In the genomic region with DNA sequence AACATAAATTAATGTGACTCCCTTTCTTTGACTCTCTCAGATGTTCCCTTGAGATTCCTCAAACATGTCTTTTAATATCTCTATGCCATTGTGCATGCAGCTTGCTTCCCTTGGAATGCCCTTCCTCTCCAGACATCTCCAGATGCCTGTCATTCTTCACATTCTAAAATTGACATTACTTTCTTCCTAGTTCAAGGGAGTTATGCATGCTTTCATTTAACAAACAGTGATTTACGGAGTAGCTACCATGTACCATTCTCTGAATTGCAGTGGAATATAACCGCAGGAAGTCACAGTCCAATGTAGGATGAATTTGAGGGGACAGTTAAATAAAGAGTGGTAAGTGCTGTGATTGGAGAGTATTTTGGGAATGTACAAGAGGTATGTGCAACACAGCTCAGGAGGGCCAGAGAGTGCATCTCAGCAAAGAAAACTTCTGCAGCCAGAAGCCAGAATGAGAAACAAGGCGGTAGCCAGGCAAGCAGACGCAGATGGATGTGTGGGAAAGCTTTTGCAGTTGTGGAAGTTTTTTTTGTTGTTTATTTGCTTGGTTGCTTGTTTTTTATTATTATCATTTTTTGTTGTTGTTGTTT, we compare ENCODE assay signal across 1 cellular context.
TF ChIP-seq lines count a peak whose summit lies in the region.

No MANE protein-coding gene starts in this region.

TF ChIP-seq in GM23338, 12 proteins besides CTCF, POLR2A, EP300 and RAD21 (continued from another document):
- TF ChIP-seq, protein P1, sequence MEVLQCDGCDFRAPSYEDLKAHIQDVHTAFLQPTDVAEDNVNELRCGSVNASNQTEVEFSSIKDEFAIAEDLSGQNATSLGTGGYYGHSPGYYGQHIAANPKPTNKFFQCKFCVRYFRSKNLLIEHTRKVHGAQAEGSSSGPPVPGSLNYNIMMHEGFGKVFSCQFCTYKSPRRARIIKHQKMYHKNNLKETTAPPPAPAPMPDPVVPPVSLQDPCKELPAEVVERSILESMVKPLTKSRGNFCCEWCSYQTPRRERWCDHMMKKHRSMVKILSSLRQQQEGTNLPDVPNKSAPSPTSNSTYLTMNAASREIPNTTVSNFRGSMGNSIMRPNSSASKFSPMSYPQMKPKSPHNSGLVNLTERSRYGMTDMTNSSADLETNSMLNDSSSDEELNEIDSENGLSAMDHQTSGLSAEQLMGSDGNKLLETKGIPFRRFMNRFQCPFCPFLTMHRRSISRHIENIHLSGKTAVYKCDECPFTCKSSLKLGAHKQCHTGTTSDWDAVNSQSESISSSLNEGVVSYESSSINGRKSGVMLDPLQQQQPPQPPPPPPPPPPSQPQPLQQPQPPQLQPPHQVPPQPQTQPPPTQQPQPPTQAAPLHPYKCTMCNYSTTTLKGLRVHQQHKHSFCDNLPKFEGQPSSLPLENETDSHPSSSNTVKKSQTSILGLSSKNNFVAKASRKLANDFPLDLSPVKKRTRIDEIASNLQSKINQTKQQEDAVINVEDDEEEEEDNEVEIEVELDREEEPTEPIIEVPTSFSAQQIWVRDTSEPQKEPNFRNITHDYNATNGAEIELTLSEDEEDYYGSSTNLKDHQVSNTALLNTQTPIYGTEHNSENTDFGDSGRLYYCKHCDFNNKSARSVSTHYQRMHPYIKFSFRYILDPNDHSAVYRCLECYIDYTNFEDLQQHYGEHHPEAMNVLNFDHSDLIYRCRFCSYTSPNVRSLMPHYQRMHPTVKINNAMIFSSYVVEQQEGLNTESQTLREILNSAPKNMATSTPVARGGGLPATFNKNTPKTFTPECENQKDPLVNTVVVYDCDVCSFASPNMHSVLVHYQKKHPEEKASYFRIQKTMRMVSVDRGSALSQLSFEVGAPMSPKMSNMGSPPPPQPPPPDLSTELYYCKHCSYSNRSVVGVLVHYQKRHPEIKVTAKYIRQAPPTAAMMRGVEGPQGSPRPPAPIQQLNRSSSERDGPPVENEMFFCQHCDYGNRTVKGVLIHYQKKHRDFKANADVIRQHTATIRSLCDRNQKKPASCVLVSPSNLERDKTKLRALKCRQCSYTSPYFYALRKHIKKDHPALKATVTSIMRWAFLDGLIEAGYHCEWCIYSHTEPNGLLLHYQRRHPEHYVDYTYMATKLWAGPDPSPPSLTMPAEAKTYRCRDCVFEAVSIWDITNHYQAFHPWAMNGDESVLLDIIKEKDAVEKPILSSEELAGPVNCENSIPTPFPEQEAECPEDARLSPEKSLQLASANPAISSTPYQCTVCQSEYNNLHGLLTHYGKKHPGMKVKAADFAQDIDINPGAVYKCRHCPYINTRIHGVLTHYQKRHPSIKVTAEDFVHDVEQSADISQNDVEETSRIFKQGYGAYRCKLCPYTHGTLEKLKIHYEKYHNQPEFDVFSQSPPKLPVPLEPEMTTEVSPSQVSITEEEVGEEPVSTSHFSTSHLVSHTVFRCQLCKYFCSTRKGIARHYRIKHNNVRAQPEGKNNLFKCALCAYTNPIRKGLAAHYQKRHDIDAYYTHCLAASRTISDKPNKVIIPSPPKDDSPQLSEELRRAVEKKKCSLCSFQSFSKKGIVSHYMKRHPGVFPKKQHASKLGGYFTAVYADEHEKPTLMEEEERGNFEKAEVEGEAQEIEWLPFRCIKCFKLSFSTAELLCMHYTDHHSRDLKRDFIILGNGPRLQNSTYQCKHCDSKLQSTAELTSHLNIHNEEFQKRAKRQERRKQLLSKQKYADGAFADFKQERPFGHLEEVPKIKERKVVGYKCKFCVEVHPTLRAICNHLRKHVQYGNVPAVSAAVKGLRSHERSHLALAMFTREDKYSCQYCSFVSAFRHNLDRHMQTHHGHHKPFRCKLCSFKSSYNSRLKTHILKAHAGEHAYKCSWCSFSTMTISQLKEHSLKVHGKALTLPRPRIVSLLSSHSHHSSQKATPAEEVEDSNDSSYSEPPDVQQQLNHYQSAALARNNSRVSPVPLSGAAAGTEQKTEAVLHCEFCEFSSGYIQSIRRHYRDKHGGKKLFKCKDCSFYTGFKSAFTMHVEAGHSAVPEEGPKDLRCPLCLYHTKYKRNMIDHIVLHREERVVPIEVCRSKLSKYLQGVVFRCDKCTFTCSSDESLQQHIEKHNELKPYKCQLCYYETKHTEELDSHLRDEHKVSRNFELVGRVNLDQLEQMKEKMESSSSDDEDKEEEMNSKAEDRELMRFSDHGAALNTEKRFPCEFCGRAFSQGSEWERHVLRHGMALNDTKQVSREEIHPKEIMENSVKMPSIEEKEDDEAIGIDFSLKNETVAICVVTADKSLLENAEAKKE (CRISPR knock-in tag; IDR thresholded peaks at IDR 0.05) = no peak
- no peak for TF ChIP-seq ZNF331 (CRISPR knock-in tag; IDR thresholded peaks at IDR 0.05; ENCODE audit: low read depth)
